8 cellular contexts compared by ENCODE assay signal in genomic region chrX:131677655-131678628, GRCh38.
DNase-seq lines count a peak whose midpoint lies in the region; ATAC-seq and TF ChIP-seq lines count a peak whose summit lies in the region.

No MANE protein-coding gene starts in this region.

- H3K4me3 ChIP-seq in WERI-Rb-1 (ENCODE audit: low read depth, low read length), result no peak overlapping the region
- H3K4me3 ChIP-seq in colonic mucosa, result no peak overlapping the region
- H3K4me3 ChIP-seq in transverse colon, result no peak overlapping the region

- no peaks in the 10 kb centered on the region for H3K9me3 Mint-ChIP-seq in naive B cell

- H3K27ac ChIP-seq in WERI-Rb-1 (no peak overlapping the region), colonic mucosa (no peak overlapping the region), transverse colon (no peak overlapping the region)

- H3K27me3 ChIP-seq in WERI-Rb-1 (ENCODE audit: insufficient read depth, low read depth, severe bottlenecking) (peaks cover 4% of the 10 kb centered on the region), colonic mucosa (no peaks in the 10 kb centered on the region), transverse colon (no peaks in the 10 kb centered on the region)

- no peak for TF ChIP-seq POLR2A in transverse colon (IDR thresholded peaks at IDR 0.05)

- peaks cover 0 to 5% (median 0%) of the 10 kb centered on the region in 3 donors for H3K4me1 Mint-ChIP-seq in naive B cell

- no peak overlapping the region for H3K4me3 Mint-ChIP-seq in naive B cell

- in situ Hi-C loops in transverse colon (cut with MboI; ENCODE audit: low pct_ligation_motif_present in 1 of 4, low pct_unique_long_range_greater_than_20kb in 1 of 4, low sequenced_read_pairs in 3 of 4), result loop anchor here in 1 of 4 donors (5.0 kb wide), 1 partner anchor 164 kb away; no protein-coding TSS in a partner anchor

- TF ChIP-seq EP300 in transverse colon (IDR thresholded peaks at IDR 0.05; ENCODE audit: low read depth), result no peak

- H3K9me3 ChIP-seq in WERI-Rb-1 (ENCODE audit: severe bottlenecking) (no peaks in the 10 kb centered on the region), colonic mucosa (no peaks in the 10 kb centered on the region), transverse colon (no peaks in the 10 kb centered on the region)

- DNase-seq in NCI-H1436 (lab: John Stamatoyannopoulos, UW), result peak; percentile 18
- DNase-seq in NCI-H1436 treated with DMSO at 0.1 percent for 48 hours (lab: John Stamatoyannopoulos, UW), result no peak
- DNase-seq in Kasumi-1 (lab: John Stamatoyannopoulos, UW), result peak; percentile 16 to 34
- DNase-seq in WERI-Rb-1, result peak; percentile 60
- DNase-seq in colonic mucosa, result peak; percentile 28
- DNase-seq in naive B cell, result peak; percentile 20
- DNase-seq in transverse colon, result peak; percentile 31

- TF ChIP-seq CTCF in WERI-Rb-1 (IDR thresholded peaks at IDR 0.05; ENCODE audit: low read depth, low read length) (peak; percentile 85), colonic mucosa (IDR thresholded peaks at IDR 0.05) (peak; percentile 62), transverse colon (IDR thresholded peaks at IDR 0.05) (peak in 4 of 5 experiments; percentile 24 to 71 (median 40))

- peak; percentile 79 for ATAC-seq in GM21528 (IDR thresholded peaks at IDR 0.05; ENCODE audit: low FRiP score, unreplicated experiment)
- peak in 1 of 2 donors; percentile 33 for ATAC-seq in naive B cell (ENCODE audit: low read depth in 2 of 2)

- intact Hi-C loops in colonic mucosa (cut with DNase I), result no loop called here
- intact Hi-C loops in transverse colon (cut with DNase I; ENCODE audit: low total_unique reads), result no loop called here

- H3K4me1 ChIP-seq in colonic mucosa, result no peaks in the 10 kb centered on the region
- no peaks in the 10 kb centered on the region for H3K4me1 ChIP-seq in transverse colon

- WGBS in transverse colon (ENCODE audit: low coverage in 1 of 2), 2 donors, result 39% methylated on average over 20 of the region's 20 CpGs; no CpG with 5 or more reads in 1 of the 2 donors

- peaks cover 0 to 16% (median 4%) of the 10 kb centered on the region in 3 donors for H3K27me3 Mint-ChIP-seq in naive B cell

- H3K27ac Mint-ChIP-seq in naive B cell, result peak overlapping the region in 2 of 6 donors; percentile 18 to 85

- no peaks in the 10 kb centered on the region for H3K36me3 Mint-ChIP-seq in naive B cell

- no peak overlapping the region for H3K9ac ChIP-seq in colonic mucosa (ENCODE audit: low read depth in 2 of 2, low read length in 2 of 2)

- H3K36me3 ChIP-seq in WERI-Rb-1 (no peaks in the 10 kb centered on the region), colonic mucosa (no peaks in the 10 kb centered on the region), transverse colon (no peaks in the 10 kb centered on the region)
